Comparison of ENCODE assay signal across 12 cellular contexts in the genomic region with DNA sequence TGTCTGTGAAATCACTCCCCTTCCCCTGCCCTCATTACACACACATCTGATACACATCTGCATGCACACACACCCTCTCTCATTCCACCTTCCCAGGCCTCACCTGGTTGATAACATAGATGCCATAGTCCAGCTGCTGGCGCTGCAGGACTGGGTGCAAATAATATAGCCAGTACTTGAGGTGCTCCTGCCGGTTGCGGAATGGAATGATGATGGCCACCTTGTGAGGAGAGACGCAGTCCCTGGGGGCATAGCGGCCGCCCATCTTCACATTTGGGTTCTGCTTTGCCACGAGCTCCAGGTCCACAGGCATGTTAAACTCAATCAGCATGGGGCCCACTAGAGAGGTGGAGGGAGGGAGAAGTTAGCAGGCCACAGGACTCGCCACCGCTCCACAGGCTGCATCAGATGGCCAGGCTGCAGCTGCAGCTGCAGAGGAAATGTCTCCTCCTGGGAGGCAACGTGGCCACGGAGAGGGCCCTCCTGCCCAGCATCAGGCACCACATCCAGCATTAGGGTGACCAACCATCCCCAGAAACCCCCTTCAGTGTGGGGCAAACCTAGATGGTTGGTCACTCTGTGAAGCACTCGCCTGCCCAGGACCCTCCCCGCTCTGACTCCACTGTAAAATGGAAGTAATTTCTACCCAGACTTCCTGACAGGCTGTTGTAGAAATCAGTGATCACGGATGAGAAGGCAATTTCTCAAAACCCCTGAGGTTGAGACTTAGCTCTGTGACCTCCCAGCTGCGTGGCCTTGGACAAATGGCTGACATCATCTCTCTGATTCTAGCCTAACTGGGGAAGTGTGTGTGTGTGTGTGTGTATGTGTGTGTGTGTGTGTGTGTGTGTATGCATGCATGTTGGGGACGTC.
A peak's percentile ranks its signal among the peaks of the same experiment; 100 is the strongest.
DNase-seq lines count a peak whose midpoint lies in the region; TF ChIP-seq lines count a peak whose summit lies in the region.
"Had no signal": no experiment of that assay in that cellular context is flagged by ENCODE, and none has a peak within 500 bp of the region (broad histone marks: within the 10 kb centered on the region; RNA-seq: fewer than 3 reads in every experiment).

No MANE protein-coding gene starts in this region.

- peak overlapping the region; percentile 1 for H3K4me3 Mint-ChIP-seq in dendritic cell treated with granulocyte-macrophage colony-stimulating factor and Interleukin-4, amounts not matched to agents 40 ng/mL and 50 ng/mL, for 4 days

- TF ChIP-seq CTCF in HEK293 (tag by site-specific recombination; IDR thresholded peaks at IDR 0.05) (no peak), neutrophil (IDR thresholded peaks at IDR 0.05) (no peak)

- H3K9me3 Mint-ChIP-seq in dendritic cell treated with granulocyte-macrophage colony-stimulating factor and Interleukin-4, amounts not matched to agents 40 ng/mL and 50 ng/mL, for 4 days = no peaks in the 10 kb centered on the region

- DNase-seq in DMS 273 (lab: John Stamatoyannopoulos, UW; ENCODE audit: unreplicated experiment) (no peak), C1 segment of cervical spinal cord (lab: John Stamatoyannopoulos, UW) (no peak), NCI-H187 treated with DMSO at 0.1 percent for 48 hours (lab: John Stamatoyannopoulos, UW) (no peak), NCI-H526 (lab: John Stamatoyannopoulos, UW) (no peak)
- DNase-seq: activated gamma-delta T cell treated with Interleukin-2 at 50 U/mL for 16 hours, COR-L47, NCI-H1436 treated with DMSO at 0.1 percent for 48 hours had no signal

- peak overlapping the region; percentile 24 to 96 (median 85); a peak in 21 of 22 replicates for H3K27ac ChIP-seq in BLaER1 treated with 17β-estradiol and CSF1 and Interleukin-3, amounts not matched to agents 10 nM and 100 nM
- H3K27ac ChIP-seq in HEK293 (ENCODE audit: extremely low read depth, low read depth, low read length) (no peak overlapping the region), neutrophil (peak overlapping the region; percentile 83)
- H3K27ac ChIP-seq: VCaP had no signal

- peaks cover 89% of the 10 kb centered on the region for H3K36me3 Mint-ChIP-seq in dendritic cell treated with granulocyte-macrophage colony-stimulating factor and Interleukin-4, amounts not matched to agents 40 ng/mL and 50 ng/mL, for 4 days (ENCODE audit: low read depth)

- POLR2A ChIA-PET in HEK293 (lab: Yijun Ruan, JAX) = no interaction called here

- H3K9me3 ChIP-seq in BLaER1 treated with 17β-estradiol and CSF1 and Interleukin-3, amounts not matched to agents 10 nM and 100 nM (replicated peaks in 1 of 11) = no peaks in the 10 kb centered on the region
- H3K9me3 ChIP-seq in HEK293 (ENCODE audit: control insufficient read depth, insufficient read depth, low read depth, low read length) (no peaks in the 10 kb centered on the region), neutrophil (no peaks in the 10 kb centered on the region)

- intact Hi-C loops in dendritic cell treated with granulocyte-macrophage colony-stimulating factor and Interleukin-4, amounts not matched to agents 40 ng/mL and 50 ng/mL, for 4 days (cut with micrococcal nuclease) = no loop called here

- H3K27me3 ChIP-seq in BLaER1 treated with 17β-estradiol and CSF1 and Interleukin-3, amounts not matched to agents 10 nM and 100 nM = no peaks in the 10 kb centered on the region
- no peaks in the 10 kb centered on the region for H3K27me3 ChIP-seq in neutrophil

- peak overlapping the region; percentile 78 for H3K27ac Mint-ChIP-seq in dendritic cell treated with granulocyte-macrophage colony-stimulating factor and Interleukin-4, amounts not matched to agents 40 ng/mL and 50 ng/mL, for 4 days

- H3K4me1 Mint-ChIP-seq in dendritic cell treated with granulocyte-macrophage colony-stimulating factor and Interleukin-4, amounts not matched to agents 40 ng/mL and 50 ng/mL, for 4 days (ENCODE audit: low read depth) = peaks cover 85% of the 10 kb centered on the region

- CTCF ChIA-PET in HEK293 (lab: Yijun Ruan, JAX) = interaction anchor here (0.6 to 1.4 kb wide), 3 partner anchors 16 to 111 kb away, joined by 3 read pairs; no protein-coding TSS in a partner anchor

- H3K4me3 ChIP-seq in BLaER1 treated with 17β-estradiol and CSF1 and Interleukin-3, amounts not matched to agents 10 nM and 100 nM = peak overlapping the region in 9 of 10 experiments; percentile 1 to 58 (median 48); a peak in 15 of 20 replicates
- H3K4me3 ChIP-seq in HEK293 (ENCODE audit: low read depth, low read length) (no peak overlapping the region), neutrophil (ENCODE audit: low read depth in 1 of 2, low read length in 1 of 2) (peak overlapping the region; percentile 27 to 38)

- peaks cover 0 to 98% (median 0%) of the 10 kb centered on the region in 11 experiments; a peak in 10 of 22 replicates for H4K20me1 ChIP-seq in BLaER1 treated with 17β-estradiol and CSF1 and Interleukin-3, amounts not matched to agents 10 nM and 100 nM

- peaks cover 84 to 100% (median 97%) of the 10 kb centered on the region in 10 experiments for H3K4me1 ChIP-seq in BLaER1 treated with 17β-estradiol and CSF1 and Interleukin-3, amounts not matched to agents 10 nM and 100 nM
- H3K4me1 ChIP-seq in HEK293 (ENCODE audit: control insufficient read depth, insufficient read depth, low read length) (peaks cover 10% of the 10 kb centered on the region), neutrophil (ENCODE audit: control insufficient read depth in 1 of 2, insufficient read depth in 1 of 2, low read depth in 1 of 2, low read length in 1 of 2) (peaks cover 46 to 54% of the 10 kb centered on the region in 2 experiments)

- peak overlapping the region; percentile 31 to 85 (median 76); a peak in 21 of 22 replicates for H3K9ac ChIP-seq in BLaER1 treated with 17β-estradiol and CSF1 and Interleukin-3, amounts not matched to agents 10 nM and 100 nM

- H3K27me3 Mint-ChIP-seq in dendritic cell treated with granulocyte-macrophage colony-stimulating factor and Interleukin-4, amounts not matched to agents 40 ng/mL and 50 ng/mL, for 4 days = no peaks in the 10 kb centered on the region

- H3K36me3 ChIP-seq in BLaER1 treated with 17β-estradiol and CSF1 and Interleukin-3, amounts not matched to agents 10 nM and 100 nM = peaks cover 35 to 70% (median 46%) of the 10 kb centered on the region in 11 experiments
- H3K36me3 ChIP-seq in HEK293 (ENCODE audit: control insufficient read depth in 2 of 2, insufficient read depth in 1 of 2, low read length in 2 of 2) (peaks cover 0 to 39% of the 10 kb centered on the region in 2 experiments; a peak in 1 of 3 replicates), neutrophil (peaks cover 40% of the 10 kb centered on the region)

- H3K4me2 ChIP-seq in BLaER1 treated with 17β-estradiol and CSF1 and Interleukin-3, amounts not matched to agents 10 nM and 100 nM = peak overlapping the region; percentile 73 to 95 (median 91)

TF ChIP-seq in HEK293, 187 proteins besides CTCF, POLR2A, EP300 and RAD21:
- TF ChIP-seq ATF2 (tag by site-specific recombination; IDR thresholded peaks at IDR 0.05; ENCODE audit: low read depth) (peak; percentile 45), ZNF398 (tag by site-specific recombination; IDR thresholded peaks at IDR 0.05) (peak; percentile 14; the same call in 1 of the 2 replicates)
- TF ChIP-seq, protein P1, sequence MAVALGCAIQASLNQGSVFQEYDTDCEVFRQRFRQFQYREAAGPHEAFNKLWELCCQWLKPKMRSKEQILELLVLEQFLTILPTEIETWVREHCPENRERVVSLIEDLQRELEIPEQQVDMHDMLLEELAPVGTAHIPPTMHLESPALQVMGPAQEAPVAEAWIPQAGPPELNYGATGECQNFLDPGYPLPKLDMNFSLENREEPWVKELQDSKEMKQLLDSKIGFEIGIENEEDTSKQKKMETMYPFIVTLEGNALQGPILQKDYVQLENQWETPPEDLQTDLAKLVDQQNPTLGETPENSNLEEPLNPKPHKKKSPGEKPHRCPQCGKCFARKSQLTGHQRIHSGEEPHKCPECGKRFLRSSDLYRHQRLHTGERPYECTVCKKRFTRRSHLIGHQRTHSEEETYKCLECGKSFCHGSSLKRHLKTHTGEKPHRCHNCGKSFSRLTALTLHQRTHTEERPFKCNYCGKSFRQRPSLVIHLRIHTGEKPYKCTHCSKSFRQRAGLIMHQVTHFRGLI (tag by site-specific recombination; IDR thresholded peaks at IDR 0.05) = no peak
- TF ChIP-seq, protein P2, sequence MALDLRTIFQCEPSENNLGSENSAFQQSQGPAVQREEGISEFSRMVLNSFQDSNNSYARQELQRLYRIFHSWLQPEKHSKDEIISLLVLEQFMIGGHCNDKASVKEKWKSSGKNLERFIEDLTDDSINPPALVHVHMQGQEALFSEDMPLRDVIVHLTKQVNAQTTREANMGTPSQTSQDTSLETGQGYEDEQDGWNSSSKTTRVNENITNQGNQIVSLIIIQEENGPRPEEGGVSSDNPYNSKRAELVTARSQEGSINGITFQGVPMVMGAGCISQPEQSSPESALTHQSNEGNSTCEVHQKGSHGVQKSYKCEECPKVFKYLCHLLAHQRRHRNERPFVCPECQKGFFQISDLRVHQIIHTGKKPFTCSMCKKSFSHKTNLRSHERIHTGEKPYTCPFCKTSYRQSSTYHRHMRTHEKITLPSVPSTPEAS (tag by site-specific recombination; IDR thresholded peaks at IDR 0.05) = peak; percentile 86
